16 cellular contexts compared by ENCODE assay signal in the genomic region with DNA sequence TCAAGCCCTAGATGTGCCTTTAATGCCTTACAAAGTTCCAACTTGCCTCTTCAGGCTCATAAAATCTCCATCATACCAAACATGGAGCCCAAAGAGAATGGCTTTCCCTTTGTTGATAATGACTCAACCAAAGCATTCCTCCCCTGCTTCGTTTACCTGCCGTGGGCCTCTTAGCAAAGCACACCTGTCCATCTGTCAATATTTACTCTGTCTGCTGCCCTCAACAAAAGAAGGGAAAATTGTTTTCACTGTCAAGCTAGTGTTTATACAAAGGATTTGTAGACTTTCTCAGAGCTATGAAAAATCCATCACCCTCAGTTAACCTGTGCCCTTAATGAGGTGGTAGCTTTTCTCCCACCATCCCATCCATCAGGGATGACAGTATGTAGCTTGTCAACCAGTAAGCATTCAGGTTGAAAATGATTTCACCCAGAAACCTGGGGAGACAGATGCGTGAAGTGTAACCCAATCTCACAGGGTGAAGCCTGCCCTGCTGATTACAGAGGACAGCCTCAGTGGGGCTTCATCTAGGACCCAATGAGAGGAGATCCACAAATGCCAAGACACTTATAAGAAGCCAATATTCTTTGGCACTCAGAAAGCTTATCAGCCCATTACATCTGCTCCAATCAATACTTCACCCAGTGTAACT.
DNase-seq lines count a peak whose midpoint lies in the region; ATAC-seq, FAIRE-seq and TF ChIP-seq lines count a peak whose summit lies in the region.
"Had no signal": no experiment of that assay in that cellular context is flagged by ENCODE, and none has a peak within 500 bp of the region (broad histone marks: within the 10 kb centered on the region; RNA-seq: fewer than 3 reads in every experiment).

No MANE protein-coding gene starts in this region.

- FAIRE-seq in bronchial epithelial cell (lab: Jason Lieb, UNC) = peak; percentile 88
- FAIRE-seq: keratinocyte had no signal

- H3K27me3 ChIP-seq in bronchial epithelial cell (ENCODE audit: control insufficient read depth, insufficient read depth, low read length) (no peaks in the 10 kb centered on the region), dorsolateral prefrontal cortex (no peaks in the 10 kb centered on the region)
- H3K27me3 ChIP-seq: MG63, transverse colon had no signal

- no peaks in the 10 kb centered on the region for H3K36me3 ChIP-seq in bronchial epithelial cell (ENCODE audit: control insufficient read depth, insufficient read depth, low read length)
- H3K36me3 ChIP-seq: MG63, transverse colon had no signal

- intact Hi-C loops in dorsolateral prefrontal cortex (cut with DNase I) = no loop called here
- intact Hi-C loops in left ventricle myocardium superior (cut with micrococcal nuclease) = no loop called here

- TF ChIP-seq CTCF in bronchial epithelial cell (IDR thresholded peaks at IDR 0.05; ENCODE audit: insufficient read depth, low read length, severe bottlenecking) (no peak), dorsolateral prefrontal cortex (IDR thresholded peaks at IDR 0.05 in 54 of 56, conservative IDR thresholded peaks at IDR 0.05 in 2 of 56; ENCODE audit: low read depth in 1 of 56, partially characterized antibody in 56 of 56) (no peak)

- H3K4me3 ChIP-seq in bronchial epithelial cell (ENCODE audit: low read depth, low read length) (no peak overlapping the region), dorsolateral prefrontal cortex (no peak overlapping the region)
- H3K4me3 ChIP-seq: MG63, transverse colon had no signal

- peak overlapping the region in 8 of 59 donors; percentile 8 to 75 (median 43) for H3K27ac ChIP-seq in dorsolateral prefrontal cortex
- H3K27ac ChIP-seq: transverse colon had no signal

- peak; percentile 100 for DNase-seq in DMS53 (lab: John Stamatoyannopoulos, UW)
- DNase-seq in NCI-H1417 (lab: John Stamatoyannopoulos, UW) = peak; percentile 97 to 99 (median 98)
- peak; percentile 91 for DNase-seq in NCI-H2196 treated with DMSO at 0.1 percent for 48 hours (lab: John Stamatoyannopoulos, UW; ENCODE audit: unreplicated experiment)
- DNase-seq in bronchial epithelial cell (ENCODE audit: low read depth) = peak; percentile 61
- DNase-seq in dorsolateral prefrontal cortex = no peak
- no peak for DNase-seq in HUDEP-2 (lab: John Stamatoyannopoulos, UW; ENCODE audit: unreplicated experiment in 76 of 76)
- no peak for DNase-seq in left ventricle myocardium superior
- DNase-seq: activated CD8-positive, alpha-beta T cell treated with anti-CD3 and anti-CD28 coated beads for 36 hours; amniotic stem cell; erythroblast; glutamatergic neuron; MG63; transverse colon had no signal

- ATAC-seq in esophagus mucosa (no peak), left ventricle myocardium superior (no peak)
- ATAC-seq: activated CD8-positive, alpha-beta T cell treated with anti-CD3 and anti-CD28 coated beads for 36 hours; stimulated activated memory B cell treated with anti-CD40 and anti-IgM and Interleukin-4, amounts not matched to agents 10 μg/mL and 1 μg/mL and 100 μg/mL, for 72 hours had no signal

Comparison
In these comparisons a context has a peak if more than half of its experiments do, and no peak if none do; other contexts are left out.
1. DNase-seq: peak in DMS53 (single experiment), NCI-H1417 (3 of 3), NCI-H2196 treated with DMSO at 0.1 percent for 48 hours (single experiment) and bronchial epithelial cell (single experiment); none in dorsolateral prefrontal cortex (0 of 10), HUDEP-2 (0 of 76) and left ventricle myocardium superior (single experiment).